8 cellular contexts compared by ENCODE assay signal in genomic region chr2:68250652-68251186, GRCh38. TPM values are rescaled to one million over a fixed set of nuclear protein-coding genes. Genes with fewer than 3 reads are reported as not detected.
DNase-seq lines count a peak whose midpoint lies in the region; ATAC-seq, FAIRE-seq and TF ChIP-seq lines count a peak whose summit lies in the region.

No MANE protein-coding gene starts in this region.

- peaks cover 31% of the 10 kb centered on the region for H3K4me1 Mint-ChIP-seq in activated CD8-positive, alpha-beta T cell treated with anti-CD3 and anti-CD28 coated beads, Interleukin-2, amount 10 ng/mL, durations not matched to agents 7 days and 5 days (ENCODE audit: low read depth)
- H3K4me1 Mint-ChIP-seq in stimulated activated naive CD8-positive, alpha-beta T cell treated with anti-CD3 and anti-CD28 coated beads, Interleukin-15, amount 100 ng/mL, for 72 hours = peaks cover 21% of the 10 kb centered on the region

- no peak for FAIRE-seq in HTR-8/SVneo (lab: Jason Lieb, UNC)

- TF ChIP-seq CTCF in HFF-Myc (IDR thresholded peaks at IDR 0.05; ENCODE audit: low read depth, low read length, missing control alignments) = no peak

- DNase-seq in HFF-Myc (ENCODE audit: extremely low read depth, low read depth) (no peak), kidney tubule cell (ENCODE audit: low spot score) (no peak), HTR-8/SVneo (ENCODE audit: insufficient read length, low spot score) (no peak)
- no peak for DNase-seq in activated CD8-positive, alpha-beta T cell treated with anti-CD3 and anti-CD28 coated beads, Interleukin-2, amount 10 ng/mL, durations not matched to agents 7 days and 5 days
- no peak for DNase-seq in stimulated activated naive CD8-positive, alpha-beta T cell treated with anti-CD3 and anti-CD28 coated beads, Interleukin-15, amount 100 ng/mL, for 72 hours

- POLR2A ChIA-PET in activated CD8-positive, alpha-beta T cell treated with anti-CD3 and anti-CD28 coated beads, Interleukin-2, amount 10 ng/mL, durations not matched to agents 7 days and 5 days (lab: Charles Lee) = interaction anchor here (0.8 to 2.0 kb wide), 2 partner anchors 62 to 94 kb away, joined by 3 to 8 read pairs; partner anchors contain the start of gene PNO1

- H3K4me3 ChIP-seq in HFF-Myc (replicated peaks; ENCODE audit: low read depth, low read length) (peak overlapping the region; percentile 93), iPS-18c (ENCODE audit: insufficient read depth, low read depth, low read length) (peak overlapping the region; percentile 91)

- no peaks in the 10 kb centered on the region for H3K27me3 Mint-ChIP-seq in activated CD8-positive, alpha-beta T cell treated with anti-CD3 and anti-CD28 coated beads, Interleukin-2, amount 10 ng/mL, durations not matched to agents 7 days and 5 days (ENCODE audit: low read depth)
- no peaks in the 10 kb centered on the region for H3K27me3 Mint-ChIP-seq in stimulated activated naive CD8-positive, alpha-beta T cell treated with anti-CD3 and anti-CD28 coated beads, Interleukin-15, amount 100 ng/mL, for 72 hours

- peaks cover 23% of the 10 kb centered on the region for H3K36me3 Mint-ChIP-seq in activated CD8-positive, alpha-beta T cell treated with anti-CD3 and anti-CD28 coated beads, Interleukin-2, amount 10 ng/mL, durations not matched to agents 7 days and 5 days (ENCODE audit: low read depth)

- peak; percentile 0 for ATAC-seq in activated CD8-positive, alpha-beta T cell treated with anti-CD3 and anti-CD28 coated beads, Interleukin-2, amount 10 ng/mL, durations not matched to agents 7 days and 5 days
- no peak for ATAC-seq in stimulated activated naive CD8-positive, alpha-beta T cell treated with anti-CD3 and anti-CD28 coated beads, Interleukin-15, amount 100 ng/mL, for 72 hours
- ATAC-seq in HG03378 (IDR thresholded peaks at IDR 0.05; ENCODE audit: unreplicated experiment) (no peak), HG03571 (IDR thresholded peaks at IDR 0.05; ENCODE audit: unreplicated experiment) (no peak)

- H3K4me3 Mint-ChIP-seq in activated CD8-positive, alpha-beta T cell treated with anti-CD3 and anti-CD28 coated beads, Interleukin-2, amount 10 ng/mL, durations not matched to agents 7 days and 5 days = peak overlapping the region; percentile 83
- H3K4me3 Mint-ChIP-seq in stimulated activated naive CD8-positive, alpha-beta T cell treated with anti-CD3 and anti-CD28 coated beads, Interleukin-15, amount 100 ng/mL, for 72 hours = peak overlapping the region; percentile 87 to 97

- H3K9me3 Mint-ChIP-seq in activated CD8-positive, alpha-beta T cell treated with anti-CD3 and anti-CD28 coated beads, Interleukin-2, amount 10 ng/mL, durations not matched to agents 7 days and 5 days (ENCODE audit: insufficient read depth) = no peaks in the 10 kb centered on the region
- H3K9me3 Mint-ChIP-seq in stimulated activated naive CD8-positive, alpha-beta T cell treated with anti-CD3 and anti-CD28 coated beads, Interleukin-15, amount 100 ng/mL, for 72 hours = no peaks in the 10 kb centered on the region

- H3K27ac Mint-ChIP-seq in activated CD8-positive, alpha-beta T cell treated with anti-CD3 and anti-CD28 coated beads, Interleukin-2, amount 10 ng/mL, durations not matched to agents 7 days and 5 days = peak overlapping the region; percentile 93
- peak overlapping the region; percentile 95 to 99 for H3K27ac Mint-ChIP-seq in stimulated activated naive CD8-positive, alpha-beta T cell treated with anti-CD3 and anti-CD28 coated beads, Interleukin-15, amount 100 ng/mL, for 72 hours

- no peaks in the 10 kb centered on the region for H3K9me3 ChIP-seq in iPS-18c (ENCODE audit: control insufficient read depth, insufficient read depth, low read length)

- CTCF ChIA-PET in activated CD8-positive, alpha-beta T cell treated with anti-CD3 and anti-CD28 coated beads, Interleukin-2, amount 10 ng/mL, durations not matched to agents 7 days and 5 days (lab: Charles Lee) = interaction anchor here (0.7 to 2.0 kb wide), 15 partner anchors 17 to 129 kb away, joined by 3 to 13 read pairs (median 3); no protein-coding TSS in a partner anchor

RNA-seq across cellular contexts. Expression of gene PPP3R1, which starts 1.6 kb away (rescaled TPM):
- 10 to 100 TPM; 67.6 to 71.8 TPM for total RNA-seq in activated CD8-positive, alpha-beta T cell treated with anti-CD3 and anti-CD28 coated beads, Interleukin-2, amount 10 ng/mL, durations not matched to agents 7 days and 5 days
